18 cellular contexts compared by ENCODE assay signal in genomic region chr15:77869021-77869895, GRCh38.
DNase-seq lines count a peak whose midpoint lies in the region; ATAC-seq, FAIRE-seq and TF ChIP-seq lines count a peak whose summit lies in the region.
"Had no signal": no experiment of that assay in that cellular context is flagged by ENCODE, and none has a peak within 500 bp of the region (broad histone marks: within the 10 kb centered on the region; RNA-seq: fewer than 3 reads in every experiment).

No MANE protein-coding gene starts in this region.

- no peak for TF ChIP-seq POLR2A in endothelial cell of umbilical vein (IDR thresholded peaks at IDR 0.05; ENCODE audit: low read depth, low read length)

- intact Hi-C loops in endothelial cell of umbilical vein (cut with micrococcal nuclease): no loop called here
- intact Hi-C loops in CD4-positive, alpha-beta memory T cell (cut with micrococcal nuclease): no loop called here

- H3K9me3 Mint-ChIP-seq in CD4-positive, alpha-beta memory T cell: no peaks in the 10 kb centered on the region
- H3K9me3 Mint-ChIP-seq: activated CD4-positive, alpha-beta memory T cell treated with anti-CD3 and anti-CD28 coated beads, Interleukin-2, amount 10 ng/mL, durations not matched to agents 7 days and 5 days had no signal

- no peaks in the 10 kb centered on the region for H3K36me3 ChIP-seq in MG63
- H3K36me3 ChIP-seq in endothelial cell of umbilical vein (ENCODE audit: control insufficient read depth in 2 of 2, extremely low read depth in 1 of 2, insufficient read depth in 2 of 2, low read length in 2 of 2): no peaks in the 10 kb centered on the region
- H3K36me3 ChIP-seq in CD4-positive, alpha-beta memory T cell (ENCODE audit: insufficient read depth, low read length): no peaks in the 10 kb centered on the region
- H3K36me3 ChIP-seq: ascending aorta, BE2C, SJCRH30, suprapubic skin had no signal

- H3K9me1 ChIP-seq in endothelial cell of umbilical vein (replicated peaks; ENCODE audit: control insufficient read depth, extremely low read depth, insufficient read depth, low read length): no peaks in the 10 kb centered on the region

- DNase-seq in EH (ENCODE audit: low read depth) (peak; percentile 79), MG63 (peak; percentile 75), endothelial cell of umbilical vein (ENCODE audit: low read depth, low spot score) (peak; percentile 10), omental fat pad (ENCODE audit: low spot score) (no peak), NCI-H2107 (lab: John Stamatoyannopoulos, UW) (no peak)
- DNase-seq in CD4-positive, alpha-beta memory T cell: no peak
- DNase-seq: activated CD4-positive, alpha-beta memory T cell treated with anti-CD3 and anti-CD28 coated beads, Interleukin-2, amount 10 ng/mL, durations not matched to agents 7 days and 5 days; BE2C; effector memory CD4-positive, alpha-beta T cell; midbrain; NK-92 treated with Interleukin-12 subunit alpha and Interleukin-12 subunit beta, amount 100 ng/mL, for 24 hours had no signal

- H3K9me3 ChIP-seq in MG63 (no peaks in the 10 kb centered on the region), endothelial cell of umbilical vein (replicated peaks; ENCODE audit: control insufficient read depth, insufficient read depth, low read length) (no peaks in the 10 kb centered on the region)
- no peaks in the 10 kb centered on the region for H3K9me3 ChIP-seq in CD4-positive, alpha-beta memory T cell (ENCODE audit: control insufficient read depth in 1 of 2, low read length in 2 of 2)
- H3K9me3 ChIP-seq: ascending aorta, BE2C, SJCRH30, suprapubic skin had no signal

- H3K9ac ChIP-seq in endothelial cell of umbilical vein (replicated peaks; ENCODE audit: extremely low read depth, insufficient read depth, low read length): no peak overlapping the region

- H3K36me3 Mint-ChIP-seq in CD4-positive, alpha-beta memory T cell: no peaks in the 10 kb centered on the region

- H3K4me1 ChIP-seq in endothelial cell of umbilical vein (ENCODE audit: control insufficient read depth, extremely low read depth, insufficient read depth, low read length): peaks cover 4% of the 10 kb centered on the region
- H3K4me1 ChIP-seq in CD4-positive, alpha-beta memory T cell (ENCODE audit: insufficient read depth, low read length): no peaks in the 10 kb centered on the region
- H3K4me1 ChIP-seq: suprapubic skin had no signal

- BruUV-seq in endothelial cell of umbilical vein (replicated peaks; lab: Mats Ljungman, UMichigan): no TSS peak

- POLR2A ChIA-PET in endothelial cell of umbilical vein (lab: Charles Lee): no interaction called here
- POLR2A ChIA-PET in CD4-positive, alpha-beta memory T cell (lab: Charles Lee; ENCODE audit: partially characterized antibody): no interaction called here

- CTCF ChIA-PET in endothelial cell of umbilical vein (lab: Charles Lee): interaction anchor here (1.3 kb wide), 1 partner anchor 17 kb away, joined by 4 read pairs; no protein-coding TSS in a partner anchor
- CTCF ChIA-PET in CD4-positive, alpha-beta memory T cell (lab: Charles Lee; ENCODE audit: partially characterized antibody): no interaction called here

- no peak overlapping the region for H3K4me3 ChIP-seq in MG63
- H3K4me3 ChIP-seq in endothelial cell of umbilical vein (replicated peaks in 1 of 3; ENCODE audit: insufficient read depth in 1 of 3, low read depth in 1 of 3, low read length in 3 of 3): no peak overlapping the region
- H3K4me3 ChIP-seq in CD4-positive, alpha-beta memory T cell (ENCODE audit: low read length in 2 of 2): no peak overlapping the region
- H3K4me3 ChIP-seq: ascending aorta, SJCRH30, suprapubic skin had no signal

- H3K79me2 ChIP-seq in endothelial cell of umbilical vein (ENCODE audit: control insufficient read depth, insufficient read depth, low read length): no peaks in the 10 kb centered on the region

- TF ChIP-seq CTCF in endothelial cell of umbilical vein (IDR thresholded peaks at IDR 0.05; ENCODE audit: extremely low read depth in 1 of 2, insufficient read depth in 1 of 2, low read depth in 1 of 2, low read length in 2 of 2): no peak
- no peak for TF ChIP-seq CTCF in omental fat pad (IDR thresholded peaks at IDR 0.05)

- no peak overlapping the region for H3K27ac ChIP-seq in endothelial cell of umbilical vein (ENCODE audit: insufficient read depth, low read depth, low read length)
- no peak overlapping the region for H3K27ac ChIP-seq in CD4-positive, alpha-beta memory T cell (ENCODE audit: low read depth, low read length)
- H3K27ac ChIP-seq: ascending aorta, SJCRH30, suprapubic skin had no signal

- no peak for FAIRE-seq in endothelial cell of umbilical vein (lab: Jason Lieb, UNC)
- FAIRE-seq: HepG2, TTC549 had no signal

- no peak overlapping the region for H2AFZ ChIP-seq in endothelial cell of umbilical vein (ENCODE audit: low read depth, low read length)

- peaks cover 0 to 3% of the 10 kb centered on the region in 2 donors for H3K27me3 Mint-ChIP-seq in CD4-positive, alpha-beta memory T cell
- H3K27me3 Mint-ChIP-seq: activated CD4-positive, alpha-beta memory T cell treated with anti-CD3 and anti-CD28 coated beads, Interleukin-2, amount 10 ng/mL, durations not matched to agents 7 days and 5 days had no signal

- H4K20me1 ChIP-seq in endothelial cell of umbilical vein (replicated peaks; ENCODE audit: control insufficient read depth, extremely low read depth, insufficient read depth, low read length): no peaks in the 10 kb centered on the region

- dilution Hi-C loops in endothelial cell of umbilical vein (cut with MboI; ENCODE audit: extremely low pct_ligation_motif_present, low sequenced_read_pairs): no loop called here

- ATAC-seq in omental fat pad (ENCODE audit: low FRiP score) (peak; percentile 34), GM18907 (IDR thresholded peaks at IDR 0.05; ENCODE audit: unreplicated experiment) (no peak), GM18873 (IDR thresholded peaks at IDR 0.05; ENCODE audit: low FRiP score, unreplicated experiment) (no peak)

- no peak overlapping the region for H3K27ac Mint-ChIP-seq in CD4-positive, alpha-beta memory T cell
- H3K27ac Mint-ChIP-seq: activated CD4-positive, alpha-beta memory T cell treated with anti-CD3 and anti-CD28 coated beads, Interleukin-2, amount 10 ng/mL, durations not matched to agents 7 days and 5 days had no signal

- H3K4me2 ChIP-seq in endothelial cell of umbilical vein (ENCODE audit: insufficient read depth, low read length): no peak overlapping the region

- H3K4me3 Mint-ChIP-seq in CD4-positive, alpha-beta memory T cell: no peak overlapping the region
- H3K4me3 Mint-ChIP-seq: activated CD4-positive, alpha-beta memory T cell treated with anti-CD3 and anti-CD28 coated beads, Interleukin-2, amount 10 ng/mL, durations not matched to agents 7 days and 5 days had no signal

- H3K27me3 ChIP-seq in MG63: no peaks in the 10 kb centered on the region
- no peaks in the 10 kb centered on the region for H3K27me3 ChIP-seq in endothelial cell of umbilical vein (ENCODE audit: control insufficient read depth in 2 of 2, insufficient read depth in 2 of 2, low read length in 2 of 2)
- H3K27me3 ChIP-seq in CD4-positive, alpha-beta memory T cell (ENCODE audit: insufficient read depth, low read length): no peaks in the 10 kb centered on the region
- H3K27me3 ChIP-seq: ascending aorta, BE2C, SJCRH30 had no signal

- peaks cover 0 to 4% (median 0%) of the 10 kb centered on the region in 4 donors for H3K4me1 Mint-ChIP-seq in CD4-positive, alpha-beta memory T cell
- H3K4me1 Mint-ChIP-seq: activated CD4-positive, alpha-beta memory T cell treated with anti-CD3 and anti-CD28 coated beads, Interleukin-2, amount 10 ng/mL, durations not matched to agents 7 days and 5 days had no signal

TF ChIP-seq in endothelial cell of umbilical vein, 7 proteins besides CTCF, POLR2A, EP300 and RAD21:
- TF ChIP-seq POLR2AphosphoS5 (IDR thresholded peaks at IDR 0.05; ENCODE audit: insufficient read depth, low read depth, low read length): no peak
- no peak for TF ChIP-seq JUN (IDR thresholded peaks at IDR 0.05; ENCODE audit: borderline replicate concordance, insufficient read depth, insufficient read length, low read depth)
- no peak for TF ChIP-seq MYC (IDR thresholded peaks at IDR 0.05; ENCODE audit: low read depth, low read length)
- no peak for TF ChIP-seq FOS (IDR thresholded peaks at IDR 0.05; ENCODE audit: borderline replicate concordance, insufficient read depth, low read length)

Comparison
In these comparisons a context has a peak if more than half of its experiments do, and no peak if none do; other contexts are left out.
1. DNase-seq: peak in EH (single experiment), MG63 (single experiment) and endothelial cell of umbilical vein (single experiment); none in omental fat pad (single experiment), CD4-positive, alpha-beta memory T cell (0 of 5) and NCI-H2107 (single experiment).